3 cellular contexts compared by ENCODE assay signal in genomic region chrX:15989716-15990115, GRCh38.
TF ChIP-seq lines count a peak whose summit lies in the region.

No MANE protein-coding gene starts in this region.

TF ChIP-seq in IMR-90, 13 proteins besides CTCF, POLR2A, EP300 and RAD21:
- no peak for TF ChIP-seq RFX5 (IDR thresholded peaks at IDR 0.05; ENCODE audit: low read depth, low read length)
- no peak for TF ChIP-seq CHD1 (IDR thresholded peaks at IDR 0.05; ENCODE audit: low read depth, low read length)
- TF ChIP-seq CEBPB (IDR thresholded peaks at IDR 0.05; ENCODE audit: low read depth, low read length): no peak
- no peak for TF ChIP-seq NFE2L2 (IDR thresholded peaks at IDR 0.05; ENCODE audit: low read depth, low read length)
- TF ChIP-seq ELK1 (IDR thresholded peaks at IDR 0.05; ENCODE audit: borderline replicate concordance, low read depth, low read length): no peak
- TF ChIP-seq BHLHE40 (IDR thresholded peaks at IDR 0.05; ENCODE audit: low read depth, low read length): no peak

TF ChIP-seq in GM12878, 131 proteins besides CTCF, POLR2A, EP300 and RAD21:
- TF ChIP-seq IKZF2 (IDR thresholded peaks at IDR 0.05) (no peak), IRF3 (IDR thresholded peaks at IDR 0.05) (no peak), RBBP5 (conservative IDR thresholded peaks at IDR 0.05) (no peak), NFIC (IDR thresholded peaks at IDR 0.05; ENCODE audit: low read depth, low read length) (no peak), NBN (IDR thresholded peaks at IDR 0.05) (no peak), ZNF274 (IDR thresholded peaks at IDR 0.05; ENCODE audit: insufficient read depth, insufficient read length) (no peak), ASH2L (IDR thresholded peaks at IDR 0.05; ENCODE audit: borderline replicate concordance, low read depth) (no peak), SREBF1 (IDR thresholded peaks at IDR 0.05; ENCODE audit: low read length) (no peak)
TF ChIP-seq in GM12878: peak in this region for 0.

TF ChIP-seq in neural cell, 6 proteins besides CTCF, POLR2A, EP300 and RAD21:
- TF ChIP-seq SMC3 (conservative IDR thresholded peaks at IDR 0.05; ENCODE audit: poor library complexity) (no peak), MXI1 (conservative IDR thresholded peaks at IDR 0.05; ENCODE audit: poor library complexity, severe bottlenecking) (no peak), TAF1 (IDR thresholded peaks at IDR 0.05; ENCODE audit: low read depth) (no peak), REST (IDR thresholded peaks at IDR 0.05; ENCODE audit: borderline replicate concordance) (no peak), POLR2AphosphoS5 (IDR thresholded peaks at IDR 0.05) (no peak), EZH2 (IDR thresholded peaks at IDR 0.05; ENCODE audit: borderline replicate concordance, insufficient read depth, low read length, poor library complexity, severe bottlenecking) (no peak)
TF ChIP-seq in neural cell: peak in this region for 0.
